Comparison of ENCODE assay signal across 2 cellular contexts in the genomic region with DNA sequence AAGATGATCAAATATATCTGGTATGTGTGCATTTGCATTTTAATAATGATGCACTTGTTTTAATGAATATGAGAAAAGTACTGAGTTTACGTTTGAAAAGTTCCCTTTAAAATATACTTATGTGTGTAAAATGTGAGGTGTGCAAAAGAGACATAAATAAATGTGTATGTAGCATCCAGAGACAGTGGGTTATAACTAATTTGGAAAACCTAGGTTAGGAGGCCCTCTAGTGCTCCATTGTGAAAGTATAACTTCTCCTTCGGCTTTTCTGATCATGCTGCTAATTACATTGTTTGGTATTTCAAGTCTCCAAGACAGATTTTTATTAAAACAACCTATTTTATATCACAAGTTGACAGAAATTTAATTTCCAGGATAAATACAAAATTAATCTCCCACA.
A peak's percentile ranks its signal among the peaks of the same experiment; 100 is the strongest.
TF ChIP-seq lines count a peak whose summit lies in the region.

No MANE protein-coding gene starts in this region.

TF ChIP-seq in HCT116, 20 proteins besides CTCF, POLR2A, EP300 and RAD21:
- TF ChIP-seq ZFX (IDR thresholded peaks at IDR 0.05): no peak
- TF ChIP-seq SRF (IDR thresholded peaks at IDR 0.05; ENCODE audit: low read depth): no peak
- TF ChIP-seq, protein P1, sequence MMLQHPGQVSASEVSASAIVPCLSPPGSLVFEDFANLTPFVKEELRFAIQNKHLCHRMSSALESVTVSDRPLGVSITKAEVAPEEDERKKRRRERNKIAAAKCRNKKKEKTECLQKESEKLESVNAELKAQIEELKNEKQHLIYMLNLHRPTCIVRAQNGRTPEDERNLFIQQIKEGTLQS (IDR thresholded peaks at IDR 0.05): no peak
- TF ChIP-seq CBX3 (IDR thresholded peaks at IDR 0.05; ENCODE audit: low read depth): no peak
TF ChIP-seq in HCT116: peak in this region for 0.

TF ChIP-seq in HepG2, 621 proteins besides CTCF, POLR2A, EP300 and RAD21:
- TF ChIP-seq STAG1 (CRISPR knock-in tag; IDR thresholded peaks at IDR 0.05): peak; percentile 60
- TF ChIP-seq, protein P2, sequence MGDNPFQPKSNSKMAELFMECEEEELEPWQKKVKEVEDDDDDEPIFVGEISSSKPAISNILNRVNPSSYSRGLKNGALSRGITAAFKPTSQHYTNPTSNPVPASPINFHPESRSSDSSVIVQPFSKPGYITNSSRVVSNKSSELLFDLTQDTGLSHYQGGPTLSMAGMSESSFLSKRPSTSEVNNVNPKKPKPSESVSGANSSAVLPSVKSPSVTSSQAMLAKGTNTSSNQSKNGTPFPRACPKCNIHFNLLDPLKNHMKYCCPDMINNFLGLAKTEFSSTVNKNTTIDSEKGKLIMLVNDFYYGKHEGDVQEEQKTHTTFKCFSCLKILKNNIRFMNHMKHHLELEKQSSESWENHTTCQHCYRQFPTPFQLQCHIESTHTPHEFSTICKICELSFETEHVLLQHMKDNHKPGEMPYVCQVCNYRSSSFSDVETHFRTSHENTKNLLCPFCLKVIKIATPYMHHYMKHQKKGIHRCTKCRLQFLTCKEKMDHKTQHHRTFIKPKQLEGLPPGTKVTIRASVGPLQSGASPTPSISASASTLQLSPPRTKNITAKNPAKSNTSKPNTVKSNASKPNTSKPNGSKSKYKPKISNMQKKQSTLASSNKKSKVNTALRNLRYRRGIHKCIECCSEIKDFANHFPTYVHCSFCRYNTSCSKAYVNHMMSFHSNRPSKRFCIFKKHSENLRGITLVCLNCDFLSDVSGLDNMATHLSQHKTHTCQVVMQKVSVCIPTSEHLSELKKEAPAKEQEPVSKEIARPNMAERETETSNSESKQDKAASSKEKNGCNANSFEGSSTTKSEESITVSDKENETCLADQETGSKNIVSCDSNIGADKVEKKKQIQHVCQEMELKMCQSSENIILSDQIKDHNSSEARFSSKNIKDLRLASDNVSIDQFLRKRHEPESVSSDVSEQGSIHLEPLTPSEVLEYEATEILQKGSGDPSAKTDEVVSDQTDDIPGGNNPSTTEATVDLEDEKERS (CRISPR knock-in tag; IDR thresholded peaks at IDR 0.05): no peak
